2 cellular contexts compared by ENCODE assay signal in genomic region chr16:57637020-57637419, GRCh38.
TF ChIP-seq lines count a peak whose summit lies in the region.

No MANE protein-coding gene starts in this region.

TF ChIP-seq in A549, 52 proteins besides CTCF, POLR2A, EP300 and RAD21:
- no peak for TF ChIP-seq KDM5A (IDR thresholded peaks at IDR 0.05)
- no peak for TF ChIP-seq SREBF2 (IDR thresholded peaks at IDR 0.05)
- TF ChIP-seq HES2 (IDR thresholded peaks at IDR 0.05): no peak
- no peak for TF ChIP-seq SMC3 (IDR thresholded peaks at IDR 0.05)
- TF ChIP-seq KDM1A (IDR thresholded peaks at IDR 0.05; ENCODE audit: low read depth): no peak
- TF ChIP-seq ESRRA (IDR thresholded peaks at IDR 0.05; ENCODE audit: borderline replicate concordance, low read length): no peak
- no peak for TF ChIP-seq JUNB (IDR thresholded peaks at IDR 0.05)
- TF ChIP-seq GATA3 (IDR thresholded peaks at IDR 0.05; ENCODE audit: borderline replicate concordance): no peak
- TF ChIP-seq, protein P1, sequence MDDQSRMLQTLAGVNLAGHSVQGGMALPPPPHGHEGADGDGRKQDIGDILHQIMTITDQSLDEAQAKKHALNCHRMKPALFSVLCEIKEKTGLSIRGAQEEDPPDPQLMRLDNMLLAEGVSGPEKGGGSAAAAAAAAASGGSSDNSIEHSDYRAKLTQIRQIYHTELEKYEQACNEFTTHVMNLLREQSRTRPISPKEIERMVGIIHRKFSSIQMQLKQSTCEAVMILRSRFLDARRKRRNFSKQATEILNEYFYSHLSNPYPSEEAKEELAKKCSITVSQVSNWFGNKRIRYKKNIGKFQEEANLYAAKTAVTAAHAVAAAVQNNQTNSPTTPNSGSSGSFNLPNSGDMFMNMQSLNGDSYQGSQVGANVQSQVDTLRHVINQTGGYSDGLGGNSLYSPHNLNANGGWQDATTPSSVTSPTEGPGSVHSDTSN (IDR thresholded peaks at IDR 0.05): no peak
- TF ChIP-seq FOSB (CRISPR knock-in tag; IDR thresholded peaks at IDR 0.05): no peak
- TF ChIP-seq RFX5 (IDR thresholded peaks at IDR 0.05): no peak
- TF ChIP-seq CBX8 (IDR thresholded peaks at IDR 0.05): no peak
- TF ChIP-seq, protein P2, sequence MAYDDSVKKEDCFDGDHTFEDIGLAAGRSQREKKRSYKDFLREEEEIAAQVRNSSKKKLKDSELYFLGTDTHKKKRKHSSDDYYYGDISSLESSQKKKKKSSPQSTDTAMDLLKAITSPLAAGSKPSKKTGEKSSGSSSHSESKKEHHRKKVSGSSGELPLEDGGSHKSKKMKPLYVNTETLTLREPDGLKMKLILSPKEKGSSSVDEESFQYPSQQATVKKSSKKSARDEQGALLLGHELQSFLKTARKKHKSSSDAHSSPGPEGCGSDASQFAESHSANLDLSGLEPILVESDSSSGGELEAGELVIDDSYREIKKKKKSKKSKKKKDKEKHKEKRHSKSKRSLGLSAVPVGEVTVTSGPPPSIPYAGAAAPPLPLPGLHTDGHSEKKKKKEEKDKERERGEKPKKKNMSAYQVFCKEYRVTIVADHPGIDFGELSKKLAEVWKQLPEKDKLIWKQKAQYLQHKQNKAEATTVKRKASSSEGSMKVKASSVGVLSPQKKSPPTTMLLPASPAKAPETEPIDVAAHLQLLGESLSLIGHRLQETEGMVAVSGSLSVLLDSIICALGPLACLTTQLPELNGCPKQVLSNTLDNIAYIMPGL (CRISPR knock-in tag; IDR thresholded peaks at IDR 0.05; ENCODE audit: borderline replicate concordance): no peak
- no peak for TF ChIP-seq CBX2 (IDR thresholded peaks at IDR 0.05; ENCODE audit: borderline replicate concordance, low read depth)
- no peak for TF ChIP-seq RARB (CRISPR knock-in tag; IDR thresholded peaks at IDR 0.05)
- no peak for TF ChIP-seq ZC3H11A (IDR thresholded peaks at IDR 0.05)
- TF ChIP-seq ZFP36 (IDR thresholded peaks at IDR 0.05; ENCODE audit: borderline replicate concordance, partially characterized antibody): no peak
- no peak for TF ChIP-seq NR3C1 (IDR thresholded peaks at IDR 0.05)
- TF ChIP-seq RNF2 (IDR thresholded peaks at IDR 0.05; ENCODE audit: borderline replicate concordance, low read depth): no peak
- TF ChIP-seq ELK1 (IDR thresholded peaks at IDR 0.05; ENCODE audit: low read depth, low read length): no peak
TF ChIP-seq in A549: peak in this region for 0.

TF ChIP-seq in K562, 482 proteins besides CTCF, POLR2A, EP300 and RAD21:
- TF ChIP-seq BHLHE40 (IDR thresholded peaks at IDR 0.05; ENCODE audit: low read length) (no peak), EWSR1 (IDR thresholded peaks at IDR 0.05; ENCODE audit: borderline replicate concordance, low read depth, partially characterized antibody) (no peak), BMI1 (IDR thresholded peaks at IDR 0.05; ENCODE audit: low read length) (no peak), YY1 (IDR thresholded peaks at IDR 0.05; ENCODE audit: borderline replicate concordance in 1 of 3, control insufficient read depth in 1 of 3, extremely low read depth in 1 of 3, insufficient read depth in 3 of 3, insufficient read length in 1 of 3, insufficient replicate concordance in 2 of 3, low read depth in 1 of 3, low read length in 2 of 3) (no peak), POLR2H (tag; IDR thresholded peaks at IDR 0.05; ENCODE audit: low read depth) (no peak), ZNF764 (CRISPR knock-in tag; IDR thresholded peaks at IDR 0.05; ENCODE audit: low read depth) (no peak), ZNF695 (CRISPR knock-in tag; IDR thresholded peaks at IDR 0.05) (no peak)
- TF ChIP-seq, protein P3, sequence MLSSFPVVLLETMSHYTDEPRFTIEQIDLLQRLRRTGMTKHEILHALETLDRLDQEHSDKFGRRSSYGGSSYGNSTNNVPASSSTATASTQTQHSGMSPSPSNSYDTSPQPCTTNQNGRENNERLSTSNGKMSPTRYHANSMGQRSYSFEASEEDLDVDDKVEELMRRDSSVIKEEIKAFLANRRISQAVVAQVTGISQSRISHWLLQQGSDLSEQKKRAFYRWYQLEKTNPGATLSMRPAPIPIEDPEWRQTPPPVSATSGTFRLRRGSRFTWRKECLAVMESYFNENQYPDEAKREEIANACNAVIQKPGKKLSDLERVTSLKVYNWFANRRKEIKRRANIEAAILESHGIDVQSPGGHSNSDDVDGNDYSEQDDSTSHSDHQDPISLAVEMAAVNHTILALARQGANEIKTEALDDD (IDR thresholded peaks at IDR 0.05): no peak
